27 cellular contexts compared by ENCODE assay signal in genomic region chr15:56307180-56307579, GRCh38. TPM values are rescaled to one million over a fixed set of nuclear protein-coding genes. Genes with fewer than 3 reads are reported as not detected.
A peak's percentile ranks its signal among the peaks of the same experiment; 100 is the strongest.
DNase-seq lines count a peak whose midpoint lies in the region; ATAC-seq and TF ChIP-seq lines count a peak whose summit lies in the region.
"Had no signal": no experiment of that assay in that cellular context is flagged by ENCODE, and none has a peak within 500 bp of the region (broad histone marks: within the 10 kb centered on the region; RNA-seq: fewer than 3 reads in every experiment).

No MANE protein-coding gene starts in this region.

- H3K23ac ChIP-seq in H9 (ENCODE audit: insufficient read length, low read depth, low read length) = no peak overlapping the region

- H4K20me1 ChIP-seq in H9 (ENCODE audit: control insufficient read depth, insufficient read depth, insufficient read length) = no peaks in the 10 kb centered on the region

- no peaks in the 10 kb centered on the region for H3K27me3 Mint-ChIP-seq in H9 (ENCODE audit: low read depth)
- no peaks in the 10 kb centered on the region for H3K27me3 Mint-ChIP-seq in activated naive CD4-positive, alpha-beta T cell treated with anti-CD3 and anti-CD28 coated beads, Interleukin-2, amount 10 ng/mL, durations not matched to agents 7 days and 5 days
- H3K27me3 Mint-ChIP-seq: activated CD4-positive, alpha-beta memory T cell treated with anti-CD3 and anti-CD28 coated beads, Interleukin-2, amount 10 ng/mL, durations not matched to agents 7 days and 5 days; dendritic cell treated with granulocyte-macrophage colony-stimulating factor and Interleukin-4, amounts not matched to agents 40 ng/mL and 50 ng/mL, for 4 days; stimulated activated naive CD8-positive, alpha-beta T cell treated with anti-CD3 and anti-CD28 coated beads, Interleukin-15, amount 100 ng/mL, for 72 hours had no signal

- peak; percentile 49 for DNase-seq in COLO668 (lab: John Stamatoyannopoulos, UW; ENCODE audit: unreplicated experiment)
- DNase-seq in H9 = no peak
- DNase-seq in NCI-H1930 (lab: John Stamatoyannopoulos, UW) = peak; percentile 60 to 73
- DNase-seq in NCI-H748 (lab: John Stamatoyannopoulos, UW; ENCODE audit: unreplicated experiment) = peak; percentile 87
- no peak for DNase-seq in activated naive CD4-positive, alpha-beta T cell treated with anti-CD3 and anti-CD28 coated beads, Interleukin-2, amount 10 ng/mL, durations not matched to agents 7 days and 5 days
- no peak for DNase-seq in DMS53 treated with DMSO at 0.1 percent for 48 hours (lab: John Stamatoyannopoulos, UW; ENCODE audit: unreplicated experiment)
- DNase-seq in uterus = no peak
- DNase-seq: activated CD4-positive, alpha-beta memory T cell treated with anti-CD3 and anti-CD28 coated beads, Interleukin-2, amount 10 ng/mL, durations not matched to agents 7 days and 5 days; activated naive CD4-positive, alpha-beta T cell treated with anti-CD3 and anti-CD28 coated beads for 36 hours; adrenal gland; kidney; MM.1S; NCI-H187; Peyer's patch; right lobe of liver; SIG-M5; stimulated activated CD4-positive, alpha-beta T cell treated with anti-CD3 and anti-CD28 coated beads, Interleukin-2, amount 100 ng/mL, for 48 hours; stimulated activated naive CD8-positive, alpha-beta T cell treated with anti-CD3 and anti-CD28 coated beads, Interleukin-15, amount 100 ng/mL, for 72 hours; thyroid gland had no signal

- H3K9me3 ChIP-seq in H9 (ENCODE audit: control insufficient read depth, low read depth, low read length) = no peaks in the 10 kb centered on the region
- H3K9me3 ChIP-seq in uterus = peaks cover 0 to 4% of the 10 kb centered on the region in 2 donors
- H3K9me3 ChIP-seq: adrenal gland, Peyer's patch, right lobe of liver, thyroid gland had no signal

- H2BK5ac ChIP-seq in H9 (ENCODE audit: insufficient read length, low read length) = no peak overlapping the region

- no peaks in the 10 kb centered on the region for H3K27me3 ChIP-seq in H9 (ENCODE audit: insufficient read depth, low read length)
- H3K27me3 ChIP-seq in uterus = no peaks in the 10 kb centered on the region
- H3K27me3 ChIP-seq: adrenal gland, Peyer's patch, right lobe of liver, thyroid gland had no signal

- H3K27ac ChIP-seq in H9 (ENCODE audit: insufficient read length, low read depth, low read length) (no peak overlapping the region), uterus (no peak overlapping the region)
- H3K27ac ChIP-seq: adrenal gland, Peyer's patch, right lobe of liver, thyroid gland had no signal

- H3K4me3 ChIP-seq in uterus = no peak overlapping the region
- H3K4me3 ChIP-seq: adrenal gland, GM12878, Peyer's patch, right lobe of liver, thyroid gland had no signal

- H4K5ac ChIP-seq in H9 (ENCODE audit: insufficient read length, low read depth, low read length) = no peak overlapping the region

- H3K56ac ChIP-seq in H9 (ENCODE audit: insufficient read length, low read depth, low read length) = no peak overlapping the region

- H3K4me1 ChIP-seq in H9 (ENCODE audit: insufficient read depth, low read length) (no peaks in the 10 kb centered on the region), uterus (no peaks in the 10 kb centered on the region)
- H3K4me1 ChIP-seq: adrenal gland, Peyer's patch, right lobe of liver, thyroid gland had no signal

- no peak for TF ChIP-seq CTCF in H9 (conservative IDR thresholded peaks at IDR 0.05)
- TF ChIP-seq CTCF in uterus (IDR thresholded peaks at IDR 0.05) = no peak

- no peak overlapping the region for H3K14ac ChIP-seq in H9 (ENCODE audit: insufficient read depth, low read length)

- H2BK12ac ChIP-seq in H9 (ENCODE audit: insufficient read length, low read depth, low read length) = no peak overlapping the region

- H3K9me3 Mint-ChIP-seq in H9 = peaks cover 7 to 13% of the 10 kb centered on the region in 2 experiments; a peak in 4 of 5 replicates
- no peaks in the 10 kb centered on the region for H3K9me3 Mint-ChIP-seq in activated naive CD4-positive, alpha-beta T cell treated with anti-CD3 and anti-CD28 coated beads, Interleukin-2, amount 10 ng/mL, durations not matched to agents 7 days and 5 days

- WGBS in H9 (ENCODE audit: extremely low coverage, insufficient read length, low lambda C conversion rate) = no CpG with 5 or more reads among the region's 2 CpGs

- H3K18ac ChIP-seq in H9 (ENCODE audit: insufficient read length, low read depth, low read length) = no peak overlapping the region

- intact Hi-C loops in uterus (cut with DNase I; ENCODE audit: low total_unique reads) = no loop called here

- no peaks in the 10 kb centered on the region for H3K79me2 ChIP-seq in H9 (ENCODE audit: insufficient read depth, low read length)

- H3K4me2 ChIP-seq in H9 (ENCODE audit: insufficient read depth, insufficient read length, low read length) = no peak overlapping the region

- no peak overlapping the region for H3K4me3 Mint-ChIP-seq in H9
- no peak overlapping the region for H3K4me3 Mint-ChIP-seq in activated naive CD4-positive, alpha-beta T cell treated with anti-CD3 and anti-CD28 coated beads, Interleukin-2, amount 10 ng/mL, durations not matched to agents 7 days and 5 days
- H3K4me3 Mint-ChIP-seq: activated CD4-positive, alpha-beta memory T cell treated with anti-CD3 and anti-CD28 coated beads, Interleukin-2, amount 10 ng/mL, durations not matched to agents 7 days and 5 days; activated naive CD4-positive, alpha-beta T cell treated with anti-CD3 and anti-CD28 coated beads for 36 hours; CD14-positive monocyte; dendritic cell treated with granulocyte-macrophage colony-stimulating factor and Interleukin-4, amounts not matched to agents 40 ng/mL and 50 ng/mL, for 4 days; stimulated activated naive CD8-positive, alpha-beta T cell treated with anti-CD3 and anti-CD28 coated beads, Interleukin-15, amount 100 ng/mL, for 72 hours; T-helper 2 cell treated with Interferon-gamma antibody and Interleukin-4, amounts not matched to agents 5 μg/mL and 100 μg/mL, for 36 hours had no signal

- H3K4me1 Mint-ChIP-seq in H9 = peaks cover 19 to 20% of the 10 kb centered on the region in 2 experiments
- no peaks in the 10 kb centered on the region for H3K4me1 Mint-ChIP-seq in activated naive CD4-positive, alpha-beta T cell treated with anti-CD3 and anti-CD28 coated beads, Interleukin-2, amount 10 ng/mL, durations not matched to agents 7 days and 5 days
- H3K4me1 Mint-ChIP-seq: activated CD4-positive, alpha-beta memory T cell treated with anti-CD3 and anti-CD28 coated beads, Interleukin-2, amount 10 ng/mL, durations not matched to agents 7 days and 5 days; CD14-positive monocyte; stimulated activated naive CD8-positive, alpha-beta T cell treated with anti-CD3 and anti-CD28 coated beads, Interleukin-15, amount 100 ng/mL, for 72 hours had no signal

- CTCF ChIA-PET in activated naive CD4-positive, alpha-beta T cell treated with anti-CD3 and anti-CD28 coated beads, Interleukin-2, amount 10 ng/mL, durations not matched to agents 7 days and 5 days (lab: Charles Lee) = no interaction called here

- no peak overlapping the region for H2BK15ac ChIP-seq in H9 (ENCODE audit: low read depth, low read length)

- H3K9ac ChIP-seq in H9 (ENCODE audit: extremely low read depth, insufficient read length, low read length) = no peak overlapping the region

- ATAC-seq in GM19023 (IDR thresholded peaks at IDR 0.05; ENCODE audit: unreplicated experiment) = no peak
- ATAC-seq: GM12878; HCT116; HepG2; right lobe of liver; stimulated activated naive CD8-positive, alpha-beta T cell treated with anti-CD3 and anti-CD28 coated beads, Interleukin-15, amount 100 ng/mL, for 72 hours had no signal

- H4K8ac ChIP-seq in H9 (replicated peaks; ENCODE audit: insufficient read length, low read depth, low read length) = no peak overlapping the region

- no peak overlapping the region for H2BK120ac ChIP-seq in H9 (ENCODE audit: low read depth, low read length, poor library complexity, severe bottlenecking)

- no peak overlapping the region for H2AFZ ChIP-seq in H9 (ENCODE audit: low read length)

- TF ChIP-seq POLR2A in uterus (IDR thresholded peaks at IDR 0.05) = no peak

- H2BK20ac ChIP-seq in H9 (ENCODE audit: low read depth, low read length, poor library complexity, severe bottlenecking) = no peak overlapping the region

- H3K23me2 ChIP-seq in H9 (ENCODE audit: insufficient read length, low read depth, low read length, poor library complexity, severe bottlenecking) = no peaks in the 10 kb centered on the region

- no peak overlapping the region for H4K91ac ChIP-seq in H9 (ENCODE audit: insufficient read length, low read depth, low read length)

- no peaks in the 10 kb centered on the region for H3K79me1 ChIP-seq in H9 (ENCODE audit: insufficient read depth, low read depth, low read length, poor library complexity, severe bottlenecking)

- no peak overlapping the region for H2AK5ac ChIP-seq in H9 (ENCODE audit: insufficient read length, low read length)

- peak overlapping the region; percentile 42 to 74 (median 65); a peak in 4 of 7 replicates for H3K27ac Mint-ChIP-seq in H9
- H3K27ac Mint-ChIP-seq in activated naive CD4-positive, alpha-beta T cell treated with anti-CD3 and anti-CD28 coated beads, Interleukin-2, amount 10 ng/mL, durations not matched to agents 7 days and 5 days = no peak overlapping the region
- H3K27ac Mint-ChIP-seq: activated CD4-positive, alpha-beta memory T cell treated with anti-CD3 and anti-CD28 coated beads, Interleukin-2, amount 10 ng/mL, durations not matched to agents 7 days and 5 days; activated naive CD4-positive, alpha-beta T cell treated with anti-CD3 and anti-CD28 coated beads for 36 hours; dendritic cell treated with granulocyte-macrophage colony-stimulating factor and Interleukin-4, amounts not matched to agents 40 ng/mL and 50 ng/mL, for 4 days; progenitor cell of endocrine pancreas; stimulated activated naive CD8-positive, alpha-beta T cell treated with anti-CD3 and anti-CD28 coated beads, Interleukin-15, amount 100 ng/mL, for 72 hours; T-helper 2 cell treated with Interferon-gamma antibody and Interleukin-4, amounts not matched to agents 5 μg/mL and 100 μg/mL, for 36 hours had no signal

- H3K36me3 Mint-ChIP-seq in H9 (ENCODE audit: insufficient read depth in 1 of 3, low read depth in 3 of 3) = peaks cover 2 to 12% (median 4%) of the 10 kb centered on the region in 3 experiments; a peak in 4 of 7 replicates
- H3K36me3 Mint-ChIP-seq in activated naive CD4-positive, alpha-beta T cell treated with anti-CD3 and anti-CD28 coated beads, Interleukin-2, amount 10 ng/mL, durations not matched to agents 7 days and 5 days = no peaks in the 10 kb centered on the region
- H3K36me3 Mint-ChIP-seq: CD14-positive monocyte had no signal

- no peak overlapping the region for H3K4ac ChIP-seq in H9 (ENCODE audit: low read depth, low read length)

- no peak overlapping the region for H3T11ph ChIP-seq in H9 (ENCODE audit: low read length)

- no peaks in the 10 kb centered on the region for H3K36me3 ChIP-seq in uterus
- H3K36me3 ChIP-seq: adrenal gland, Peyer's patch, right lobe of liver, thyroid gland had no signal

RNA-seq across cellular contexts. Expression of gene TEX9, which starts 58.0 kb away (rescaled TPM):
- total RNA-seq in H9 (2021) (8.4 and 8.9 TPM in 2 replicates), uterus (10 to 100 TPM in 2 of 4 donors, 1 to 10 TPM in 1, under 1 TPM in 1; 0.88 to 33.4 (median 12.7) TPM)

Comparison
In these comparisons a context has a peak if more than half of its experiments do, and no peak if none do; other contexts are left out.
1. DNase-seq: peak in COLO668 (single experiment), NCI-H1930 (2 of 2) and NCI-H748 (single experiment); none in H9 (single experiment), activated naive CD4-positive, alpha-beta T cell treated with anti-CD3 and anti-CD28 coated beads, Interleukin-2, amount 10 ng/mL, durations not matched to agents 7 days and 5 days (single experiment), DMS53 treated with DMSO at 0.1 percent for 48 hours (single experiment) and uterus (0 of 2).